In genomic region chr17:4247981-4248388, GRCh38 we compare ENCODE assay signal across 16 cellular contexts. TPM values are rescaled to one million over a fixed set of nuclear protein-coding genes. Genes with fewer than 3 reads are reported as not detected.
DNase-seq lines count a peak whose midpoint lies in the region; ATAC-seq, FAIRE-seq and TF ChIP-seq lines count a peak whose summit lies in the region.
"Had no signal": no experiment of that assay in that cellular context is flagged by ENCODE, and none has a peak within 500 bp of the region (broad histone marks: within the 10 kb centered on the region; RNA-seq: fewer than 3 reads in every experiment).

No MANE protein-coding gene starts in this region.

- H3K9me3 ChIP-seq in keratinocyte (ENCODE audit: control insufficient read depth, low read depth, low read length) (no peaks in the 10 kb centered on the region), thoracic aorta (no peaks in the 10 kb centered on the region)
- H3K9me3 ChIP-seq: SK-N-SH had no signal

- FAIRE-seq in keratinocyte (lab: Jason Lieb, UNC), result peak; percentile 85

- peaks cover 2% of the 10 kb centered on the region for H3K9me1 ChIP-seq in keratinocyte (ENCODE audit: control insufficient read depth, extremely low read depth, insufficient read depth, low read length)

- H3K4me3 Mint-ChIP-seq in activated naive CD8-positive, alpha-beta T cell treated with anti-CD3 and anti-CD28 coated beads for 36 hours, result no peak overlapping the region
- H3K4me3 Mint-ChIP-seq: activated CD4-positive, alpha-beta T cell treated with anti-CD3 and anti-CD28 coated beads, Interleukin-2, amount 10 ng/mL, durations not matched to agents 24 days and 14 days; activated naive CD4-positive, alpha-beta T cell treated with anti-CD3 and anti-CD28 coated beads for 36 hours; neural crest cell had no signal

- ATAC-seq in thoracic aorta (ENCODE audit: insufficient number of reproducible peaks, low FRiP score, low read depth) (no peak), omental fat pad (ENCODE audit: low FRiP score) (no peak)

- H3K27ac ChIP-seq in keratinocyte (ENCODE audit: control insufficient read depth, insufficient read depth, low read length) (peak overlapping the region; percentile 96), thoracic aorta (peak overlapping the region; percentile 12 to 79)
- H3K27ac ChIP-seq: HL-60 had no signal

- peaks cover 6% of the 10 kb centered on the region for H4K20me1 ChIP-seq in keratinocyte (ENCODE audit: control insufficient read depth, extremely low read depth, insufficient read depth, low read length)

- H3K27ac Mint-ChIP-seq in activated naive CD8-positive, alpha-beta T cell treated with anti-CD3 and anti-CD28 coated beads for 36 hours, result peak overlapping the region; percentile 26
- H3K27ac Mint-ChIP-seq: activated CD4-positive, alpha-beta T cell treated with anti-CD3 and anti-CD28 coated beads, Interleukin-2, amount 10 ng/mL, durations not matched to agents 24 days and 14 days; activated naive CD4-positive, alpha-beta T cell treated with anti-CD3 and anti-CD28 coated beads for 36 hours had no signal

- H3K9me3 Mint-ChIP-seq in activated naive CD8-positive, alpha-beta T cell treated with anti-CD3 and anti-CD28 coated beads for 36 hours, result no peaks in the 10 kb centered on the region
- H3K9me3 Mint-ChIP-seq: activated CD4-positive, alpha-beta T cell treated with anti-CD3 and anti-CD28 coated beads, Interleukin-2, amount 10 ng/mL, durations not matched to agents 24 days and 14 days; activated naive CD4-positive, alpha-beta T cell treated with anti-CD3 and anti-CD28 coated beads for 36 hours; neural crest cell had no signal

- peak overlapping the region; percentile 79 for H3K9ac ChIP-seq in keratinocyte (ENCODE audit: control insufficient read depth, extremely low read depth, insufficient read depth, low read length)
- H3K9ac ChIP-seq: SK-N-SH had no signal

- DNase-seq in NCI-H2227 (lab: John Stamatoyannopoulos, UW; ENCODE audit: unreplicated experiment) (peak; percentile 18), NCI-H2227 treated with DMSO at 0.1 percent for 48 hours (lab: John Stamatoyannopoulos, UW) (no peak), keratinocyte (ENCODE audit: low read depth, low spot score) (no peak), thoracic aorta (ENCODE audit: low spot score) (no peak), NCI-H146 treated with DMSO at 0.1 percent for 48 hours (lab: John Stamatoyannopoulos, UW; ENCODE audit: unreplicated experiment) (no peak), omental fat pad (ENCODE audit: low spot score) (no peak), NCI-H2029 treated with DMSO at 0.1 percent for 48 hours (lab: John Stamatoyannopoulos, UW) (no peak)
- DNase-seq in activated naive CD8-positive, alpha-beta T cell treated with anti-CD3 and anti-CD28 coated beads for 36 hours, result no peak
- DNase-seq: activated CD4-positive, alpha-beta T cell treated with anti-CD3 and anti-CD28 coated beads, Interleukin-2, amount 10 ng/mL, durations not matched to agents 24 days and 14 days; activated naive CD4-positive, alpha-beta T cell treated with anti-CD3 and anti-CD28 coated beads for 36 hours; effector CD8-positive, alpha-beta T cell; NCI-H446; SK-N-SH; substantia nigra had no signal

- H2AFZ ChIP-seq in keratinocyte (ENCODE audit: control insufficient read depth, low read length), result no peak overlapping the region

- peak overlapping the region in 2 of 3 experiments; percentile 40 for H3K4me3 ChIP-seq in keratinocyte (ENCODE audit: control insufficient read depth in 2 of 3, extremely low read depth in 1 of 3, insufficient read depth in 2 of 3, low read depth in 1 of 3, low read length in 3 of 3)
- no peak overlapping the region for H3K4me3 ChIP-seq in thoracic aorta

- H3K4me2 ChIP-seq in keratinocyte (ENCODE audit: control insufficient read depth, extremely low read depth, insufficient read depth, low read depth, low read length), result peak overlapping the region; percentile 93
- H3K4me2 ChIP-seq: SK-N-SH had no signal

- dilution Hi-C loops in keratinocyte (cut with MboI; ENCODE audit: extremely low pct_ligation_motif_present, low sequenced_read_pairs), result no loop called here

- H3K4me1 Mint-ChIP-seq in activated naive CD8-positive, alpha-beta T cell treated with anti-CD3 and anti-CD28 coated beads for 36 hours, result peaks cover 30% of the 10 kb centered on the region

- H3K36me3 Mint-ChIP-seq in activated naive CD8-positive, alpha-beta T cell treated with anti-CD3 and anti-CD28 coated beads for 36 hours, result no peaks in the 10 kb centered on the region

- no peaks in the 10 kb centered on the region for H3K27me3 Mint-ChIP-seq in activated naive CD8-positive, alpha-beta T cell treated with anti-CD3 and anti-CD28 coated beads for 36 hours
- H3K27me3 Mint-ChIP-seq: activated CD4-positive, alpha-beta T cell treated with anti-CD3 and anti-CD28 coated beads, Interleukin-2, amount 10 ng/mL, durations not matched to agents 24 days and 14 days had no signal

- H3K79me2 ChIP-seq in keratinocyte (ENCODE audit: control insufficient read depth, insufficient read depth, low read length), result peaks cover 76% of the 10 kb centered on the region

- H3K36me3 ChIP-seq in keratinocyte (ENCODE audit: control insufficient read depth in 2 of 2, extremely low read depth in 1 of 2, insufficient read depth in 2 of 2, low read length in 2 of 2) (peaks cover 0 to 7% of the 10 kb centered on the region in 2 experiments), thoracic aorta (no peaks in the 10 kb centered on the region)

- H3K27me3 ChIP-seq in keratinocyte (ENCODE audit: control insufficient read depth, extremely low read depth, insufficient read depth, low read length), result no peaks in the 10 kb centered on the region
- no peaks in the 10 kb centered on the region for H3K27me3 ChIP-seq in thoracic aorta (replicated peaks; ENCODE audit: insufficient read depth)

- H3K4me1 ChIP-seq in keratinocyte (ENCODE audit: control insufficient read depth, extremely low read depth, insufficient read depth, low read length), result peaks cover 29% of the 10 kb centered on the region
- H3K4me1 ChIP-seq in thoracic aorta (ENCODE audit: control insufficient read depth in 1 of 2, low read depth in 2 of 2), result peaks cover 20 to 45% of the 10 kb centered on the region in 2 donors

- TF ChIP-seq CTCF in keratinocyte (optimal IDR thresholded peaks at IDR 0.05 in 1 of 3, IDR thresholded peaks at IDR 0.05 in 1 of 3, conservative IDR thresholded peaks at IDR 0.05 in 1 of 3; ENCODE audit: extremely low read depth in 1 of 3, insufficient read depth in 2 of 3, low read length in 3 of 3) (no peak), thoracic aorta (IDR thresholded peaks at IDR 0.05) (no peak), omental fat pad (IDR thresholded peaks at IDR 0.05) (no peak)

RNA-seq across cellular contexts. Expression of gene ANKFY1, which starts 15.8 kb away (rescaled TPM):
- 10 to 100 TPM; 29.4 to 31.4 TPM for total RNA-seq in activated naive CD8-positive, alpha-beta T cell treated with anti-CD3 and anti-CD28 coated beads for 36 hours
- 17.4 to 34.6 TPM (median 27.0 TPM) in 3 replicates for polyA plus RNA-seq in keratinocyte
- 8.9 TPM for polyA plus RNA-seq in keratinocyte (2011; ENCODE audit: low read depth)
- polyA plus RNA-seq in keratinocyte (2011; cell fraction: cytosol; rRNA removed), result 20.6 and 23.3 TPM in 2 replicates
- 74.6 and 76.5 TPM in 2 replicates for polyA plus RNA-seq in keratinocyte (2011; cell fraction: nucleus; rRNA removed)
- 13.9 and 25.2 TPM in 2 replicates for polyA plus RNA-seq in keratinocyte (2012; ENCODE audit: low replicate concordance)
- polyA minus RNA-seq in keratinocyte, result 56.7 to 130 TPM (median 69.2 TPM) in 3 replicates
- polyA minus RNA-seq in keratinocyte (2011; cell fraction: cytosol; rRNA and poly(A)+ RNA removed), result 29.9 TPM
- 54.7 and 97.6 TPM in 2 replicates for polyA minus RNA-seq in keratinocyte (2011; cell fraction: nucleus; rRNA and poly(A)+ RNA removed)
- total RNA-seq in thoracic aorta (10 to 100 TPM; 36.8 to 40.4 TPM), omental fat pad (10 to 100 TPM; 34.2 to 59.0 (median 40.6) TPM)
